ENCODE assay signal across 21 cellular contexts in the genomic region with DNA sequence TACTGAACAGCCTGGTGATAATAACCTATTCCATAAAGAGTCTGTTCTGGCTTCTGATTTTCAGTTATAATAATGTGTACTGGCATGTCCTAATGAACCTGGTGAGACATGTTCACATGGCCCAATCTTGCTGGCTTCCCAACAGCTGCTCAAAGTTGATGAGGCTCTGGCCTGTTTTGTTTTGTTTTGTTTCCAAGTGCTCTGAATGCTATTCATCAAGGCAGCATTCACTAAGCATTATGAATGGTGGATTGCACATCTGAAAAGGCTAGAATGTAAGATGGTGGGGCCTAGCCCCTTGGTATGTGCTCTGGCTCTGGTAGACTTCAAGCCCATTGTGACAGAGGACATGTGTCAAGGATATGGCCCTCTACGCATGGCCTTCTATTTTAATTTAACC.
"Had no signal": no experiment of that assay in that cellular context is flagged by ENCODE, and none has a peak within 500 bp of the region (broad histone marks: within the 10 kb centered on the region; RNA-seq: fewer than 3 reads in every experiment).

No MANE protein-coding gene starts in this region.

- H3K27me3 ChIP-seq: right atrium auricular region, SJSA1 had no signal

- H2AFZ ChIP-seq: parathyroid adenoma had no signal

- H3K4me1 Mint-ChIP-seq: activated B cell treated with CpG ODN at 0.5 μM for 24 hours, immature natural killer cell, mesothelial cell of epicardium had no signal

- H3K9me3 Mint-ChIP-seq: activated B cell treated with CpG ODN at 0.5 μM for 24 hours; activated CD8-positive, alpha-beta T cell treated with anti-CD3 and anti-CD28 coated beads for 36 hours; activated T-helper 1 cell treated with anti-CD3 and anti-CD28 coated beads, Interleukin-12 subunit alpha, Interleukin-12 subunit beta, Interleukin-2, Interleukin-4 antibody, amounts not matched to agents 30 ng/mL and 10 ng/mL and 1 ng/mL, durations not matched to agents 14 hours and 24 hours and 36 hours; mesothelial cell of epicardium had no signal

- H3K9ac ChIP-seq: parathyroid adenoma had no signal

- H3K27me3 Mint-ChIP-seq: activated B cell treated with CpG ODN at 0.5 μM for 24 hours; activated CD8-positive, alpha-beta T cell treated with anti-CD3 and anti-CD28 coated beads for 36 hours had no signal

- H3K27ac Mint-ChIP-seq: activated B cell treated with CpG ODN at 0.5 μM for 24 hours; activated CD8-positive, alpha-beta T cell treated with anti-CD3 and anti-CD28 coated beads for 36 hours; activated T-helper 1 cell treated with anti-CD3 and anti-CD28 coated beads, Interleukin-12 subunit alpha, Interleukin-12 subunit beta, Interleukin-2, Interleukin-4 antibody, amounts not matched to agents 30 ng/mL and 10 ng/mL and 1 ng/mL, durations not matched to agents 14 hours and 24 hours and 36 hours; immature natural killer cell; mesothelial cell of epicardium had no signal

- H3K4me1 ChIP-seq: parathyroid adenoma, right atrium auricular region, SJSA1 had no signal

- H3K36me3 Mint-ChIP-seq: immature natural killer cell, mesothelial cell of epicardium had no signal

- FAIRE-seq: endometrium, TTC549 had no signal

- H3K79me2 ChIP-seq: parathyroid adenoma had no signal

- H3K27ac ChIP-seq: parathyroid adenoma, right atrium auricular region, SJSA1, skin epidermis had no signal

- H3K4me3 ChIP-seq: right atrium auricular region, SJSA1, skin epidermis had no signal

- ATAC-seq: activated CD8-positive, alpha-beta T cell treated with anti-CD3 and anti-CD28 coated beads for 36 hours; esophagus mucosa had no signal

- H3K9me3 ChIP-seq: right atrium auricular region, SJSA1 had no signal

- H3K4me3 Mint-ChIP-seq: activated B cell treated with CpG ODN at 0.5 μM for 24 hours; activated CD8-positive, alpha-beta T cell treated with anti-CD3 and anti-CD28 coated beads for 36 hours; activated T-helper 1 cell treated with anti-CD3 and anti-CD28 coated beads, Interleukin-12 subunit alpha, Interleukin-12 subunit beta, Interleukin-2, Interleukin-4 antibody, amounts not matched to agents 30 ng/mL and 10 ng/mL and 1 ng/mL, durations not matched to agents 14 hours and 24 hours and 36 hours; immature natural killer cell; mesothelial cell of epicardium had no signal

- H3K36me3 ChIP-seq: right atrium auricular region, SJSA1 had no signal

- DNase-seq: activated B cell treated with CpG ODN at 0.5 μM for 24 hours; activated CD4-positive, alpha-beta T cell treated with anti-CD3 and anti-CD28 coated beads for 48 hours; activated CD8-positive, alpha-beta memory T cell treated with anti-CD3 and anti-CD28 coated beads, Interleukin-2, amount 50 U/mL, for 48 hours; activated CD8-positive, alpha-beta T cell treated with anti-CD3 and anti-CD28 coated beads for 36 hours; anterior cingulate cortex; head of caudate nucleus; immature natural killer cell; stimulated activated CD4-positive, alpha-beta T cell treated with anti-CD3 and anti-CD28 coated beads, Interleukin-15, amount 100 ng/mL, for 24 hours; stimulated activated CD4-positive, alpha-beta T cell treated with anti-CD3 and anti-CD28 coated beads, Interleukin-4, amount 100 ng/mL, for 1 hour; stimulated activated naive CD4-positive, alpha-beta T cell; substantia nigra; trophoblast cell had no signal
